ENCODE assay signal across 8 cellular contexts in genomic region chr6:26122005-26122388, GRCh38. TPM values are rescaled to one million over a fixed set of nuclear protein-coding genes. Genes with fewer than 3 reads are reported as not detected.
DNase-seq lines count a peak whose midpoint lies in the region; ATAC-seq and TF ChIP-seq lines count a peak whose summit lies in the region.

No MANE protein-coding gene starts in this region.

- H3K27me3 ChIP-seq in OCI-LY1 (ENCODE audit: insufficient read depth, low read length), result no peaks in the 10 kb centered on the region
- no peaks in the 10 kb centered on the region for H3K27me3 ChIP-seq in dorsolateral prefrontal cortex
- no peaks in the 10 kb centered on the region for H3K27me3 ChIP-seq in osteoblast (ENCODE audit: insufficient read depth, low read length)
- no peaks in the 10 kb centered on the region for H3K27me3 ChIP-seq in ovary

- intact Hi-C loops in dorsolateral prefrontal cortex (cut with DNase I) (loop anchor here in 1 of 2 donors (2.0 kb wide), 3 partner anchors 17 to 83 kb away; a partner anchor contains a TSS), ovary (cut with DNase I) (loop anchor here in 2 of 4 donors (2.0 to 10.0 kb wide), 3 partner anchors 35 to 163 kb away; a partner anchor contains a TSS)

- 80 to 84% (median 83%) methylated on average over 4 of the region's 4 CpGs for WGBS in ovary, 3 donors

- no peak for ATAC-seq in GM21825 (IDR thresholded peaks at IDR 0.05; ENCODE audit: unreplicated experiment)

- in situ Hi-C loops in Caki2 (cut with HindIII; ENCODE audit: low pct_unique_long_range_greater_than_20kb, low sequenced_read_pairs), result no loop called here

- H3K79me2 ChIP-seq in OCI-LY1 (ENCODE audit: insufficient read depth, low read length) (no peaks in the 10 kb centered on the region; the same call in 1 of the 2 replicates), osteoblast (ENCODE audit: insufficient read depth, low read length) (peaks cover 29% of the 10 kb centered on the region)

- H3K36me3 ChIP-seq in OCI-LY1 (ENCODE audit: insufficient read depth, low read length) (peaks cover 10% of the 10 kb centered on the region; the same call in 1 of the 2 replicates), osteoblast (ENCODE audit: insufficient read depth, low read length) (no peaks in the 10 kb centered on the region), ovary (no peaks in the 10 kb centered on the region)

- no peaks in the 10 kb centered on the region for H3K9me2 ChIP-seq in OCI-LY1 (ENCODE audit: low read depth, low read length)

- no peaks in the 10 kb centered on the region for H3K9me3 ChIP-seq in OCI-LY1 (ENCODE audit: low read length)
- H3K9me3 ChIP-seq in osteoblast (ENCODE audit: low read depth, low read length), result no peaks in the 10 kb centered on the region
- no peaks in the 10 kb centered on the region for H3K9me3 ChIP-seq in ovary

- H3K4me2 ChIP-seq in OCI-LY1 (ENCODE audit: low read length) (peak overlapping the region; percentile 76), osteoblast (ENCODE audit: insufficient read depth, low read length) (peak overlapping the region; percentile 94)

- no peak for TF ChIP-seq POLR2A in ovary (IDR thresholded peaks at IDR 0.05)

- DNase-seq in Caki2 (ENCODE audit: low read depth) (peak; percentile 31), dorsolateral prefrontal cortex (no peak), osteoblast (ENCODE audit: insufficient read length, low spot score, missing footprints) (no peak), NCI-H2196 treated with DMSO at 0.1 percent for 48 hours (lab: John Stamatoyannopoulos, UW; ENCODE audit: unreplicated experiment) (no peak), ovary (no peak)
- DNase-seq in stimulated activated CD4-positive, alpha-beta T cell treated with anti-CD3 and anti-CD28 coated beads, Interleukin-1b, Interleukin-23, amount 100 ng/mL, for 48 hours, result no peak

- H3K4me1 ChIP-seq in OCI-LY1 (ENCODE audit: insufficient read depth, low read length, severe bottlenecking), result peaks cover 31% of the 10 kb centered on the region
- peaks cover 14% of the 10 kb centered on the region for H3K4me1 ChIP-seq in osteoblast (ENCODE audit: insufficient read depth, low read length)
- H3K4me1 ChIP-seq in ovary (ENCODE audit: insufficient read depth), result no peaks in the 10 kb centered on the region

- H4K20me1 ChIP-seq in OCI-LY1 (ENCODE audit: insufficient read depth, low read length) (no peaks in the 10 kb centered on the region), osteoblast (ENCODE audit: insufficient read depth, low read length) (peaks cover 26% of the 10 kb centered on the region)

- H3K27ac ChIP-seq in OCI-LY1 (ENCODE audit: low read depth, low read length, poor library complexity, severe bottlenecking), result peak overlapping the region; percentile 99
- peak overlapping the region; percentile 82 to 99 (median 97) for H3K27ac ChIP-seq in dorsolateral prefrontal cortex
- H3K27ac ChIP-seq in osteoblast (ENCODE audit: low read depth, low read length), result peak overlapping the region; percentile 80
- H3K27ac ChIP-seq in ovary, result no peak overlapping the region

- H2AFZ ChIP-seq in OCI-LY1 (ENCODE audit: low read length) (no peak overlapping the region), osteoblast (ENCODE audit: low read length) (peak overlapping the region; percentile 76)

- TF ChIP-seq EP300 in ovary (IDR thresholded peaks at IDR 0.05), result no peak

- H3F3A ChIP-seq in OCI-LY1 (ENCODE audit: insufficient read depth, low read length), result no peaks in the 10 kb centered on the region

- H3K9ac ChIP-seq in OCI-LY1 (ENCODE audit: low read length), result peak overlapping the region; percentile 87

- H3K4me3 ChIP-seq in OCI-LY1 (ENCODE audit: low read depth, low read length, poor library complexity, severe bottlenecking), result peak overlapping the region; percentile 81
- H3K4me3 ChIP-seq in dorsolateral prefrontal cortex, result peak overlapping the region in 43 of 59 donors; percentile 69 to 99 (median 92)
- H3K4me3 ChIP-seq in osteoblast (ENCODE audit: insufficient read depth, low read length), result no peak overlapping the region
- no peak overlapping the region for H3K4me3 ChIP-seq in ovary

- TF ChIP-seq CTCF in OCI-LY1 (IDR thresholded peaks at IDR 0.05; ENCODE audit: low read length), result no peak
- no peak for TF ChIP-seq CTCF in dorsolateral prefrontal cortex (IDR thresholded peaks at IDR 0.05 in 54 of 56, conservative IDR thresholded peaks at IDR 0.05 in 2 of 56; ENCODE audit: low read depth in 1 of 56, partially characterized antibody in 56 of 56)
- no peak for TF ChIP-seq CTCF in osteoblast (IDR thresholded peaks at IDR 0.05; ENCODE audit: extremely low read depth, low read depth, low read length)
- TF ChIP-seq CTCF in ovary (IDR thresholded peaks at IDR 0.05), result no peak

RNA-seq across cellular contexts. Expression of gene HFE, which starts 34.8 kb away (rescaled TPM):
- total RNA-seq in Caki2 (2014; rRNA removed; shearing (Covaris generic); ENCODE audit: low replicate concordance), result 27.3 and 32.5 TPM in 2 replicates
- total RNA-seq in dorsolateral prefrontal cortex (1 to 10 TPM in 117 of 120 experiments, under 1 TPM in 3; 0.71 to 8.5 (median 2.6) TPM), osteoblast (14.1 and 15.9 TPM in 2 replicates), ovary (1 to 10 TPM; 3.6 to 9.0 (median 7.4) TPM)
- 10 to 100 TPM in 1 of 2 donors, 1 to 10 TPM in 1; 5.8 to 25.8 TPM for polyA plus RNA-seq in ovary

Comparison
In these comparisons a context has a peak if more than half of its experiments do, and no peak if none do; other contexts are left out.
1. H3K27ac ChIP-seq: peak in OCI-LY1 (single experiment), dorsolateral prefrontal cortex (59 of 59) and osteoblast (single experiment); none in ovary (0 of 2).
2. H3K4me3 ChIP-seq: peak in OCI-LY1 (single experiment) and dorsolateral prefrontal cortex (43 of 59); none in osteoblast (single experiment) and ovary (single experiment).